30 cellular contexts compared by ENCODE assay signal in the genomic region with DNA sequence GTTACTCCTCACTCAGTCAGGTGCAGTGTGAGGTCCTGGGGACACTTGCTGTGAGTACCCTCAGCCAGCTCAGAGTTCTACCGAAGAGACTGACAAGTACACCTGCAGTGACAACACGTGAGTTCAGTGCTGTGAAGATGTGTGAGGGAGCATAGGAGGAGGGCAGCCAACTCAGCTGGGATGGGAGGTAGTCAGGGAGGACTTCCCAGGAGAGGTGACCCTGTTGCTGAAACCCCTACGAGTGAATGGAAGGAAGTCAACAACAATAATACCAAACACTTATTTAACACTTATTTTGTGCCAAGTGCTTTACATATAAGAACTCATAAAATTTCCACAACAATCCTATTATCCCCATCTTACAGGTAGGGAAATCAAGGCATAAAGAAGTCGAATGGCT.
"Had no signal": no experiment of that assay in that cellular context is flagged by ENCODE, and none has a peak within 500 bp of the region (broad histone marks: within the 10 kb centered on the region; RNA-seq: fewer than 3 reads in every experiment).

No MANE protein-coding gene starts in this region.

- H3K27ac ChIP-seq: breast epithelium, SK-N-MC, VCaP had no signal

- H3K4me3 Mint-ChIP-seq: activated naive CD4-positive, alpha-beta T cell treated with anti-CD3 and anti-CD28 coated beads for 36 hours; activated naive CD8-positive, alpha-beta T cell; activated T-helper 17 cell treated with anti-CD3 and anti-CD28 coated beads, Interleukin-2, amount 50 U/mL, for 72 hours; T-cell had no signal

- H3K4me3 ChIP-seq: breast epithelium, SK-N-MC had no signal

- H3K27me3 ChIP-seq: breast epithelium had no signal

- H3K9me3 ChIP-seq: breast epithelium had no signal

- ATAC-seq: activated CD4-positive, CD25-positive, alpha-beta regulatory T cell treated with anti-CD3 and anti-CD28 coated beads, Interleukin-2, amount 50 U/mL, for 24 hours; activated T-helper 17 cell treated with anti-CD3 and anti-CD28 coated beads, Interleukin-2, amount 50 U/mL, for 72 hours; Panc1; Right ventricle myocardium inferior; T-cell had no signal

- H3K36me3 ChIP-seq: breast epithelium had no signal

- DNase-seq: activated CD4-positive, alpha-beta T cell treated with anti-CD3 and anti-CD28 coated beads for 48 hours; activated CD4-positive, alpha-beta T cell treated with anti-CD3 and anti-CD28 coated beads, Interleukin-2, amount 50 U/mL, for 4 hours; activated gamma-delta T cell; activated naive CD4-positive, alpha-beta T cell treated with anti-CD3 and anti-CD28 coated beads for 36 hours; activated T-cell treated with anti-CD3 and anti-CD28 coated beads for 4 hours; activated T-cell treated with anti-CD3 and anti-CD28 coated beads, Interleukin-2, amount 50 U/mL, for 48 hours; anterior cingulate cortex; caudate nucleus; Kasumi-1; KBM-7; NCI-H1105 treated with DMSO at 0.1 percent for 48 hours; NCI-H146; NCI-H187 treated with DMSO at 0.1 percent for 48 hours; NCI-H2171; NCI-H2227 treated with DMSO at 0.1 percent for 48 hours; NCI-H510A treated with DMSO at 0.1 percent for 48 hours; NCI-H69; NK-92 treated with Interleukin-12 subunit alpha and Interleukin-12 subunit beta, amount 100 ng/mL, for 24 hours; OCI-M1; RPMI8226; T-cell; T-helper 2 cell had no signal

- H3K27ac Mint-ChIP-seq: activated naive CD4-positive, alpha-beta T cell treated with anti-CD3 and anti-CD28 coated beads for 36 hours; activated naive CD8-positive, alpha-beta T cell; activated T-helper 17 cell treated with anti-CD3 and anti-CD28 coated beads, Interleukin-2, amount 50 U/mL, for 72 hours; T-cell had no signal

- H3K9me3 Mint-ChIP-seq: activated naive CD4-positive, alpha-beta T cell treated with anti-CD3 and anti-CD28 coated beads for 36 hours; activated T-helper 17 cell treated with anti-CD3 and anti-CD28 coated beads, Interleukin-2, amount 50 U/mL, for 72 hours; T-cell had no signal

- H3K27me3 Mint-ChIP-seq: activated naive CD8-positive, alpha-beta T cell; activated T-helper 17 cell treated with anti-CD3 and anti-CD28 coated beads, Interleukin-2, amount 50 U/mL, for 72 hours; T-cell had no signal

- H3K4me1 ChIP-seq: breast epithelium had no signal
